10 cellular contexts compared by ENCODE assay signal in the genomic region with DNA sequence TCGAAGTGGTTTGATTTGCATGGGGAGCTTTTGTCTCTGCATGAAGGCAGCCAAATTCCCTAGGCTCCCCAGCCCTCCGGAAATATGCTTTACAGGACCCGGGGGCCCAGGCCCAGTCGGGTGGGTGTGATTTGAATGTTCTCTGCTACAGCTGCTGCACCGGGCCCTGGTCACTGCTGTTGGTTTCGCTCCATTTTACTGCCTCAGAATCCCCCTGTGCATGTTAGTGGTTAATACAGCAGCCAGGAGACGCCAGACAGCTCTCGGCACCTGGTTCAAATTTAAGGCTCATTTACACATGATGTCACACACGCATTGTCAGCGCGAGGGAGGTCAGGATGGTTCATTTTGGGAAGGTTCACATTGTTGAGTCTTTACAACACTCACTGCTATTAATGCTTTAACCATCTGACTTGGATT.
A peak's percentile ranks its signal among the peaks of the same experiment; 100 is the strongest.
DNase-seq lines count a peak whose midpoint lies in the region; ATAC-seq and TF ChIP-seq lines count a peak whose summit lies in the region.
"Had no signal": no experiment of that assay in that cellular context is flagged by ENCODE, and none has a peak within 500 bp of the region (broad histone marks: within the 10 kb centered on the region; RNA-seq: fewer than 3 reads in every experiment).

No MANE protein-coding gene starts in this region.

- no peak overlapping the region for H3K27ac ChIP-seq in gastrocnemius medialis

- POLR2A ChIA-PET in activated CD4-positive, alpha-beta T cell treated with anti-CD3 and anti-CD28 coated beads for 36 hours (lab: Charles Lee), result no interaction called here
- POLR2A ChIA-PET in T-cell (lab: Charles Lee), result no interaction called here

- H3K36me3 ChIP-seq in gastrocnemius medialis, result no peaks in the 10 kb centered on the region

- H3K36me3 Mint-ChIP-seq in activated CD4-positive, alpha-beta T cell treated with anti-CD3 and anti-CD28 coated beads for 36 hours (ENCODE audit: low read depth), result peaks cover 11% of the 10 kb centered on the region
- H3K36me3 Mint-ChIP-seq in T-cell, result peaks cover 48% of the 10 kb centered on the region

- H3K27me3 Mint-ChIP-seq in activated CD4-positive, alpha-beta T cell treated with anti-CD3 and anti-CD28 coated beads for 36 hours, result no peaks in the 10 kb centered on the region
- H3K27me3 Mint-ChIP-seq in T-cell, result no peaks in the 10 kb centered on the region

- no peak overlapping the region for H3K4me3 Mint-ChIP-seq in activated CD4-positive, alpha-beta T cell treated with anti-CD3 and anti-CD28 coated beads for 36 hours
- no peak overlapping the region for H3K4me3 Mint-ChIP-seq in T-cell

- TF ChIP-seq POLR2A in gastrocnemius medialis (IDR thresholded peaks at IDR 0.05), result no peak

- H3K9me3 Mint-ChIP-seq in activated CD4-positive, alpha-beta T cell treated with anti-CD3 and anti-CD28 coated beads for 36 hours (ENCODE audit: low read depth), result peaks cover 3% of the 10 kb centered on the region
- H3K9me3 Mint-ChIP-seq in T-cell, result peaks cover 0 to 5% (median 3%) of the 10 kb centered on the region in 3 donors

- in situ Hi-C loops in gastrocnemius medialis (cut with MboI; ENCODE audit: low sequenced_read_pairs in 4 of 4), result no loop called here

- CTCF ChIA-PET in activated CD4-positive, alpha-beta T cell treated with anti-CD3 and anti-CD28 coated beads for 36 hours (lab: Charles Lee), result no interaction called here
- CTCF ChIA-PET in T-cell (lab: Charles Lee), result no interaction called here

- ATAC-seq in GM21576 (IDR thresholded peaks at IDR 0.05; ENCODE audit: unreplicated experiment), result peak; percentile 83
- peak; percentile 85 for ATAC-seq in HG03565 (IDR thresholded peaks at IDR 0.05; ENCODE audit: unreplicated experiment)
- ATAC-seq in activated CD4-positive, alpha-beta T cell treated with anti-CD3 and anti-CD28 coated beads for 36 hours, result no peak
- ATAC-seq in gastrocnemius medialis, result no peak
- no peak for ATAC-seq in T-cell (replicated peaks in 1 of 4)

- intact Hi-C loops in activated CD4-positive, alpha-beta T cell treated with anti-CD3 and anti-CD28 coated beads for 36 hours (cut with DNase I, micrococcal nuclease), result no loop called here
- intact Hi-C loops in gastrocnemius medialis (cut with DNase I; ENCODE audit: low total_unique reads), result no loop called here

- H3K4me3 ChIP-seq in fibroblast of the aortic adventitia (ENCODE audit: low read depth, low read length) (no peak overlapping the region), gastrocnemius medialis (no peak overlapping the region)

- no peaks in the 10 kb centered on the region for H3K27me3 ChIP-seq in gastrocnemius medialis

- H3K4me1 ChIP-seq in gastrocnemius medialis, result peaks cover 11 to 16% of the 10 kb centered on the region in 2 donors

- DNase-seq in GM04503 (ENCODE audit: low read depth) (peak; percentile 93), fibroblast of the aortic adventitia (ENCODE audit: low read depth) (peak; percentile 89), NCI-H2171 treated with DMSO at 0.1 percent for 48 hours (lab: John Stamatoyannopoulos, UW) (no peak), gastrocnemius medialis (no peak), T-cell (no peak)
- DNase-seq in activated CD4-positive, alpha-beta T cell treated with anti-CD3 and anti-CD28 coated beads for 36 hours, result no peak
- DNase-seq: DMS 273 treated with DMSO at 0.1 percent for 48 hours; NK-92 treated with Interleukin-12 subunit alpha and Interleukin-12 subunit beta, amount 100 ng/mL, for 24 hours had no signal

- no peaks in the 10 kb centered on the region for H3K4me1 Mint-ChIP-seq in activated CD4-positive, alpha-beta T cell treated with anti-CD3 and anti-CD28 coated beads for 36 hours
- H3K4me1 Mint-ChIP-seq in T-cell, result no peaks in the 10 kb centered on the region

- TF ChIP-seq CTCF in fibroblast of the aortic adventitia (IDR thresholded peaks at IDR 0.05; ENCODE audit: insufficient read depth, low read length) (peak; percentile 22), gastrocnemius medialis (IDR thresholded peaks at IDR 0.05 in 4 of 5, conservative IDR thresholded peaks at IDR 0.05 in 1 of 5) (no peak)

- no peaks in the 10 kb centered on the region for H3K9me3 ChIP-seq in gastrocnemius medialis

- H3K27ac Mint-ChIP-seq in activated CD4-positive, alpha-beta T cell treated with anti-CD3 and anti-CD28 coated beads for 36 hours, result no peak overlapping the region
- H3K27ac Mint-ChIP-seq in T-cell, result no peak overlapping the region

Comparison
In these comparisons a context has a peak if more than half of its experiments do, and no peak if none do; other contexts are left out.
1. DNase-seq: peak in GM04503 (single experiment) and fibroblast of the aortic adventitia (single experiment); none in activated CD4-positive, alpha-beta T cell treated with anti-CD3 and anti-CD28 coated beads for 36 hours (single experiment), NCI-H2171 treated with DMSO at 0.1 percent for 48 hours (single experiment), gastrocnemius medialis (0 of 2) and T-cell (0 of 34).
2. ATAC-seq: peak in GM21576 (single experiment) and HG03565 (single experiment); none in activated CD4-positive, alpha-beta T cell treated with anti-CD3 and anti-CD28 coated beads for 36 hours (single experiment), gastrocnemius medialis (0 of 2) and T-cell (0 of 4).